ENCODE assay signal across 8 cellular contexts in the genomic region with DNA sequence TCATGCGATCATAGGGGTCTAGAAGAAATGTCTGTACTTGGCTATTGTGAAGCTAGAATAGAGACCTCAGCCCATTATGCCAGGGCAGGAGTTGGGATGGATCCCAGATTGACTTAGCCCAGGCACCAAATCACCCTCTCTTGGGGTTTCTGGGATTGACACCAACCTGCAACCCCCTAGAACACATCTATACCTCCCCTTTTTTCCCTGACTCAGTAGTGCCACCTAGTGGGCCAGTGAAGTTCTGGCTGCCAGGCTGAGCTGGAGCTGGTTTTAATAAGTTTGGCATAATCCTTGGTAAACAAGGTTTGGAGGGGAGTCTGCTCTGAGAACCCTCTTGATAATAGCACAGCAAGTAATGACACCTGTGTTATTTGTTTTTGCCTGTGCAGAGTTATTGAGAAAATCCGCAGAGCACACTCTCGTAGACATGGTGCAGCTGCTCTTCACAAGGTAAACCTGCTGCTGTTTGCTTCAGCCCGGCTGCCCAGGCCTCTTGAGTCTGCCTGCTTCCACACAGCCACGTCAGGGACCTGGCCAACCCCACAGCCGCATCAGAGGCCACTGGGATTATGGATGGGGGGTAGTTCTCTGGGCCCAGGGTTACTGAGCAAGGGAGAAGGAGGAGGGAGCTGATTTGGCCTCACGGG. TPM values are rescaled to one million over a fixed set of nuclear protein-coding genes. Genes with fewer than 3 reads are reported as not detected.
A peak's percentile ranks its signal among the peaks of the same experiment; 100 is the strongest.
DNase-seq lines count a peak whose midpoint lies in the region; ATAC-seq and TF ChIP-seq lines count a peak whose summit lies in the region.

No MANE protein-coding gene starts in this region.

- H3K9me3 ChIP-seq in CD4-positive, alpha-beta memory T cell (ENCODE audit: control insufficient read depth in 1 of 2, low read length in 2 of 2), result no peaks in the 10 kb centered on the region
- no peaks in the 10 kb centered on the region for H3K9me3 ChIP-seq in OCI-LY7 (ENCODE audit: low read length)
- no peaks in the 10 kb centered on the region for H3K9me3 ChIP-seq in neural progenitor cell (ENCODE audit: low read depth)
- H3K9me3 ChIP-seq in stomach, result no peaks in the 10 kb centered on the region

- POLR2A ChIA-PET in CD4-positive, alpha-beta memory T cell (lab: Charles Lee; ENCODE audit: partially characterized antibody), result interaction anchor here (2.2 to 4.5 kb wide), 2 partner anchors 120 to 122 kb away, joined by 9 to 30 read pairs; no protein-coding TSS in a partner anchor
- POLR2A ChIA-PET in OCI-LY7 (lab: Charles Lee), result interaction anchor here (0.5 to 1.6 kb wide), 4 partner anchors 34 to 161 kb away, joined by 4 to 6 read pairs (median 4); no protein-coding TSS in a partner anchor

- H3K9me2 ChIP-seq in OCI-LY7 (ENCODE audit: insufficient read depth, low read length), result no peaks in the 10 kb centered on the region

- no peak overlapping the region for H2AFZ ChIP-seq in OCI-LY7 (ENCODE audit: low read length)
- H2AFZ ChIP-seq in neural progenitor cell (replicated peaks), result no peak overlapping the region

- intact Hi-C loops in CD4-positive, alpha-beta memory T cell (cut with micrococcal nuclease), result loop anchor here (1.0 kb wide), 4 partner anchors 47 to 220 kb away; no protein-coding TSS in a partner anchor
- intact Hi-C loops in OCI-LY7 (cut with micrococcal nuclease; ENCODE audit: unreplicated experiment), result loop anchor here (1.0 to 5.0 kb wide), 2 partner anchors 123 to 185 kb away; no protein-coding TSS in a partner anchor
- intact Hi-C loops in stomach (cut with DNase I; ENCODE audit: low total_unique reads), result loop anchor here (5.0 kb wide), 1 partner anchor 185 kb away; no protein-coding TSS in a partner anchor

- no peaks in the 10 kb centered on the region for H3K4me1 ChIP-seq in CD4-positive, alpha-beta memory T cell (ENCODE audit: insufficient read depth, low read length)
- H3K4me1 ChIP-seq in OCI-LY7 (ENCODE audit: insufficient read depth, low read length, poor library complexity, severe bottlenecking) (no peaks in the 10 kb centered on the region), neural progenitor cell (no peaks in the 10 kb centered on the region), stomach (peaks cover 0 to 8% (median 0%) of the 10 kb centered on the region in 4 donors)

- TF ChIP-seq EP300 in stomach (IDR thresholded peaks at IDR 0.05), result no peak

- WGBS in stomach, 5 donors, result 75 to 77% (median 76%) methylated on average over 7 of the region's 7 CpGs

- peaks cover 48% of the 10 kb centered on the region for H3K36me3 ChIP-seq in CD4-positive, alpha-beta memory T cell (ENCODE audit: insufficient read depth, low read length)
- H3K36me3 ChIP-seq in OCI-LY7 (ENCODE audit: insufficient read depth, low read length) (peaks cover 39% of the 10 kb centered on the region; the same call in 1 of the 2 replicates), neural progenitor cell (no peaks in the 10 kb centered on the region), stomach (peaks cover 45 to 96% (median 85%) of the 10 kb centered on the region in 4 donors)

- no peaks in the 10 kb centered on the region for H3K27me3 ChIP-seq in CD4-positive, alpha-beta memory T cell (ENCODE audit: insufficient read depth, low read length)
- no peaks in the 10 kb centered on the region for H3K27me3 ChIP-seq in neural progenitor cell
- H3K27me3 ChIP-seq in stomach, result no peaks in the 10 kb centered on the region

- TF ChIP-seq CTCF in OCI-LY7 (conservative IDR thresholded peaks at IDR 0.05; ENCODE audit: low read length) (peak; percentile 99), neural progenitor cell (IDR thresholded peaks at IDR 0.05) (peak; percentile 99), stomach (IDR thresholded peaks at IDR 0.05) (peak in 5 of 7 experiments; percentile 52 to 90 (median 85))

- TF ChIP-seq POLR2A in stomach (IDR thresholded peaks at IDR 0.05), result no peak

- no peak overlapping the region for H3K4me3 Mint-ChIP-seq in CD4-positive, alpha-beta memory T cell
- peak overlapping the region; percentile 64 for H3K4me3 Mint-ChIP-seq in neural progenitor cell

- BruUV-seq in OCI-LY7 (replicated peaks; lab: Mats Ljungman, UMichigan), result no TSS peak

- DNase-seq in CD4-positive, alpha-beta memory T cell, result peak; percentile 60 to 71 (median 67)
- DNase-seq in HT-29 (ENCODE audit: low spot score) (peak; percentile 79), OCI-LY7 (ENCODE audit: low spot score) (peak; percentile 63), activated T-cell treated with anti-CD3 and anti-CD28 coated beads for 48 hours (ENCODE audit: low read depth) (peak; percentile 53), fibroblast of gingiva (ENCODE audit: low read depth) (peak; percentile 36), neural progenitor cell (ENCODE audit: low spot score) (peak; percentile 83), stomach (peak; percentile 57)

- peak overlapping the region in 1 of 7 donors; percentile 25 for H3K27ac Mint-ChIP-seq in CD4-positive, alpha-beta memory T cell
- H3K27ac Mint-ChIP-seq in neural progenitor cell, result no peak overlapping the region

- H4K20me1 ChIP-seq in OCI-LY7 (ENCODE audit: insufficient read depth, low read length) (no peaks in the 10 kb centered on the region), neural progenitor cell (ENCODE audit: low read depth) (peaks cover 39% of the 10 kb centered on the region)

- no peak overlapping the region for H3K9ac ChIP-seq in neural progenitor cell

- H3K27me3 Mint-ChIP-seq in CD4-positive, alpha-beta memory T cell, result no peaks in the 10 kb centered on the region
- H3K27me3 Mint-ChIP-seq in neural progenitor cell (ENCODE audit: insufficient read depth, low read depth), result peaks cover 2% of the 10 kb centered on the region

- H3K27ac ChIP-seq in CD4-positive, alpha-beta memory T cell (ENCODE audit: low read depth, low read length), result no peak overlapping the region
- H3K27ac ChIP-seq in OCI-LY7 (ENCODE audit: low read depth, low read length, poor library complexity, severe bottlenecking) (no peak overlapping the region), neural progenitor cell (no peak overlapping the region), stomach (no peak overlapping the region)

- peaks cover 33 to 65% of the 10 kb centered on the region in 2 donors for H3K36me3 Mint-ChIP-seq in CD4-positive, alpha-beta memory T cell
- peaks cover 15% of the 10 kb centered on the region for H3K36me3 Mint-ChIP-seq in neural progenitor cell

- no peaks in the 10 kb centered on the region for H3K9me3 Mint-ChIP-seq in CD4-positive, alpha-beta memory T cell
- H3K9me3 Mint-ChIP-seq in neural progenitor cell, result no peaks in the 10 kb centered on the region

- ATAC-seq in HG03439 (IDR thresholded peaks at IDR 0.05; ENCODE audit: unreplicated experiment), result no peak

- no peak overlapping the region for H3K4me3 ChIP-seq in CD4-positive, alpha-beta memory T cell (ENCODE audit: low read length in 2 of 2)
- H3K4me3 ChIP-seq in OCI-LY7 (ENCODE audit: low read depth, low read length, poor library complexity, severe bottlenecking), result no peak overlapping the region
- no peak overlapping the region for H3K4me3 ChIP-seq in neural progenitor cell
- no peak overlapping the region for H3K4me3 ChIP-seq in stomach

- H3K4me2 ChIP-seq in OCI-LY7 (ENCODE audit: low read length) (no peak overlapping the region), neural progenitor cell (no peak overlapping the region)

- peaks cover 0 to 4% (median 1%) of the 10 kb centered on the region in 4 donors for H3K4me1 Mint-ChIP-seq in CD4-positive, alpha-beta memory T cell
- H3K4me1 Mint-ChIP-seq in neural progenitor cell, result peaks cover 3% of the 10 kb centered on the region

- CTCF ChIA-PET in CD4-positive, alpha-beta memory T cell (lab: Charles Lee; ENCODE audit: partially characterized antibody), result interaction anchor here (0.6 to 14.4 kb wide), 40 partner anchors 9 to 240 kb away, joined by 3 to 549 read pairs (median 6); partner anchors contain the start of genes ELOVL3, GBF1, NOLC1 and PITX3
- CTCF ChIA-PET in OCI-LY7 (lab: Charles Lee; ENCODE audit: unreplicated experiment), result interaction anchor here (0.5 to 2.1 kb wide), 5 partner anchors 13 to 484 kb away, joined by 3 to 9 read pairs (median 4); no protein-coding TSS in a partner anchor

- peaks cover 6% of the 10 kb centered on the region for H3F3A ChIP-seq in neural progenitor cell (ENCODE audit: low read depth)

- H3K79me2 ChIP-seq in OCI-LY7 (ENCODE audit: insufficient read depth, low read depth, low read length), result no peaks in the 10 kb centered on the region
- H3K79me2 ChIP-seq in neural progenitor cell (ENCODE audit: low read depth), result no peaks in the 10 kb centered on the region

RNA-seq across cellular contexts. Expression of gene NFKB2, which starts 43.3 kb away (rescaled TPM):
- total RNA-seq in CD4-positive, alpha-beta memory T cell, result 100 to 1,000 TPM; 146 to 147 TPM
- 10 to 100 TPM in 1 of 2 donors, 1 to 10 TPM in 1; 6.6 to 25.2 TPM for polyA plus RNA-seq in CD4-positive, alpha-beta memory T cell
- total RNA-seq in HT-29 (2014; rRNA removed; shearing (Covaris generic)), result 27.5 and 38.4 TPM in 2 replicates
- total RNA-seq in OCI-LY7 (2014; rRNA removed; shearing (Covaris generic)), result 47.1 and 53.3 TPM in 2 replicates
- total RNA-seq in OCI-LY7 (2022) (67.3 and 75.2 TPM in 2 replicates), neural progenitor cell (ENCODE audit: low replicate concordance) (4.0 and 14.9 TPM in 2 replicates), stomach (10 to 100 TPM in 4 of 5 donors, 1 to 10 TPM in 1; 9.7 to 84.0 (median 26.7) TPM)
- 10 to 100 TPM; 19.2 to 25.6 (median 20.0) TPM for polyA plus RNA-seq in stomach
